11 cellular contexts compared by ENCODE assay signal in genomic region chr5:107469485-107469884, GRCh38.
A peak's percentile ranks its signal among the peaks of the same experiment; 100 is the strongest.
DNase-seq lines count a peak whose midpoint lies in the region; ATAC-seq and TF ChIP-seq lines count a peak whose summit lies in the region.
"Had no signal": no experiment of that assay in that cellular context is flagged by ENCODE, and none has a peak within 500 bp of the region (broad histone marks: within the 10 kb centered on the region; RNA-seq: fewer than 3 reads in every experiment).

No MANE protein-coding gene starts in this region.

- 14 to 27% (median 18%) methylated on average over 2 of the region's 2 CpGs for WGBS in stomach, 5 donors

- H3K9me3 ChIP-seq in HEK293 (ENCODE audit: control insufficient read depth, insufficient read depth, low read depth, low read length), result no peaks in the 10 kb centered on the region
- H3K9me3 ChIP-seq in SJSA1 (replicated peaks), result no peaks in the 10 kb centered on the region
- no peaks in the 10 kb centered on the region for H3K9me3 ChIP-seq in stomach
- H3K9me3 ChIP-seq: esophagus muscularis mucosa had no signal

- H3K4me3 ChIP-seq in HEK293 (ENCODE audit: low read depth, low read length), result no peak overlapping the region
- no peak overlapping the region for H3K4me3 ChIP-seq in SJSA1
- H3K4me3 ChIP-seq in foreskin fibroblast (ENCODE audit: low read depth in 1 of 2, low read length in 2 of 2), result no peak overlapping the region
- H3K4me3 ChIP-seq in stomach, result no peak overlapping the region
- H3K4me3 ChIP-seq: esophagus muscularis mucosa had no signal

- intact Hi-C loops in stomach (cut with DNase I; ENCODE audit: low total_unique reads), result no loop called here

- CTCF ChIA-PET in HEK293 (lab: Yijun Ruan, JAX), result interaction anchor here (0.6 to 1.0 kb wide), 4 partner anchors 15 to 221 kb away, joined by 3 read pairs; no protein-coding TSS in a partner anchor

- DNase-seq in SJSA1 (ENCODE audit: low read depth in 1 of 2, low spot score in 2 of 2) (peak in 1 of 2 experiments; percentile 96), foreskin fibroblast (peak; percentile 78 to 82), stomach (no peak), GM19238 (ENCODE audit: insufficient read length, low spot score) (no peak)
- no peak for DNase-seq in stimulated activated CD4-positive, alpha-beta T cell treated with anti-CD3 and anti-CD28 coated beads, Interleukin-15, amount 100 ng/mL, for 24 hours
- DNase-seq: activated CD8-positive, alpha-beta T cell treated with anti-CD3 and anti-CD28 coated beads for 36 hours; NCI-H1436 treated with DMSO at 0.1 percent for 48 hours; stimulated activated CD4-positive, alpha-beta T cell treated with anti-CD3 and anti-CD28 coated beads, Interleukin-1b, Interleukin-23, amount 100 ng/mL, for 48 hours had no signal

- POLR2A ChIA-PET in HEK293 (lab: Yijun Ruan, JAX), result no interaction called here

- no peak overlapping the region for H3K27ac ChIP-seq in HEK293 (ENCODE audit: extremely low read depth, low read depth, low read length)
- peak overlapping the region; percentile 78 for H3K27ac ChIP-seq in SJSA1
- peak overlapping the region in 4 of 5 donors; percentile 45 to 77 (median 71) for H3K27ac ChIP-seq in stomach
- H3K27ac ChIP-seq: esophagus muscularis mucosa had no signal

- no peak for ATAC-seq in GM21360 (IDR thresholded peaks at IDR 0.05; ENCODE audit: unreplicated experiment)
- ATAC-seq: activated CD8-positive, alpha-beta T cell treated with anti-CD3 and anti-CD28 coated beads for 36 hours had no signal

- TF ChIP-seq POLR2A in stomach (IDR thresholded peaks at IDR 0.05), result no peak

- H3K27me3 ChIP-seq in SJSA1 (replicated peaks), result no peaks in the 10 kb centered on the region
- no peaks in the 10 kb centered on the region for H3K27me3 ChIP-seq in stomach
- H3K27me3 ChIP-seq: esophagus muscularis mucosa had no signal

- TF ChIP-seq CTCF in HEK293 (tag by site-specific recombination; IDR thresholded peaks at IDR 0.05), result no peak
- no peak for TF ChIP-seq CTCF in foreskin fibroblast (IDR thresholded peaks at IDR 0.05; ENCODE audit: low read depth, low read length)
- no peak for TF ChIP-seq CTCF in stomach (IDR thresholded peaks at IDR 0.05)

- TF ChIP-seq EP300 in stomach (IDR thresholded peaks at IDR 0.05), result no peak

- H3K36me3 ChIP-seq in HEK293 (ENCODE audit: control insufficient read depth in 2 of 2, insufficient read depth in 1 of 2, low read length in 2 of 2), result no peaks in the 10 kb centered on the region
- no peaks in the 10 kb centered on the region for H3K36me3 ChIP-seq in SJSA1
- H3K36me3 ChIP-seq in stomach, result no peaks in the 10 kb centered on the region
- H3K36me3 ChIP-seq: esophagus muscularis mucosa had no signal

- peaks cover 24% of the 10 kb centered on the region for H3K4me1 ChIP-seq in HEK293 (ENCODE audit: control insufficient read depth, insufficient read depth, low read length)
- H3K4me1 ChIP-seq in SJSA1 (replicated peaks), result peaks cover 56% of the 10 kb centered on the region
- H3K4me1 ChIP-seq in stomach, result peaks cover 7 to 43% (median 16%) of the 10 kb centered on the region in 4 donors

TF ChIP-seq in HEK293, 187 proteins besides CTCF, POLR2A, EP300 and RAD21:
- TF ChIP-seq GFI1B (tag by site-specific recombination; IDR thresholded peaks at IDR 0.05), result no peak
- TF ChIP-seq KLF16 (tag by site-specific recombination; IDR thresholded peaks at IDR 0.05), result no peak
- no peak for TF ChIP-seq ZNF704 (tag by site-specific recombination; IDR thresholded peaks at IDR 0.05)
- 0 out of 2 replicates have a peak, but pooled peaks have one; percentile 27 for TF ChIP-seq PRDM6 (tag by site-specific recombination; IDR thresholded peaks at IDR 0.05)
- no peak for TF ChIP-seq KLF7 (tag by site-specific recombination; IDR thresholded peaks at IDR 0.05; ENCODE audit: borderline replicate concordance)
- TF ChIP-seq ZNF626 (tag by site-specific recombination; IDR thresholded peaks at IDR 0.05), result no peak
- TF ChIP-seq ZNF670 (tag by site-specific recombination; IDR thresholded peaks at IDR 0.05; ENCODE audit: low read depth), result no peak
- no peak for TF ChIP-seq WT1 (tag by site-specific recombination; IDR thresholded peaks at IDR 0.05)
- TF ChIP-seq ZNF629 (tag by site-specific recombination; IDR thresholded peaks at IDR 0.05), result peak; percentile 17; the same call in 1 of the 2 replicates
- no peak for TF ChIP-seq ZBTB1 (tag by site-specific recombination; IDR thresholded peaks at IDR 0.05)

Comparison
In these comparisons a context has a peak if more than half of its experiments do, and no peak if none do; other contexts are left out.
1. DNase-seq: peak in foreskin fibroblast (2 of 2); none in stomach (single experiment), GM19238 (single experiment) and stimulated activated CD4-positive, alpha-beta T cell treated with anti-CD3 and anti-CD28 coated beads, Interleukin-15, amount 100 ng/mL, for 24 hours (single experiment).